8 cellular contexts compared by ENCODE assay signal in the genomic region with DNA sequence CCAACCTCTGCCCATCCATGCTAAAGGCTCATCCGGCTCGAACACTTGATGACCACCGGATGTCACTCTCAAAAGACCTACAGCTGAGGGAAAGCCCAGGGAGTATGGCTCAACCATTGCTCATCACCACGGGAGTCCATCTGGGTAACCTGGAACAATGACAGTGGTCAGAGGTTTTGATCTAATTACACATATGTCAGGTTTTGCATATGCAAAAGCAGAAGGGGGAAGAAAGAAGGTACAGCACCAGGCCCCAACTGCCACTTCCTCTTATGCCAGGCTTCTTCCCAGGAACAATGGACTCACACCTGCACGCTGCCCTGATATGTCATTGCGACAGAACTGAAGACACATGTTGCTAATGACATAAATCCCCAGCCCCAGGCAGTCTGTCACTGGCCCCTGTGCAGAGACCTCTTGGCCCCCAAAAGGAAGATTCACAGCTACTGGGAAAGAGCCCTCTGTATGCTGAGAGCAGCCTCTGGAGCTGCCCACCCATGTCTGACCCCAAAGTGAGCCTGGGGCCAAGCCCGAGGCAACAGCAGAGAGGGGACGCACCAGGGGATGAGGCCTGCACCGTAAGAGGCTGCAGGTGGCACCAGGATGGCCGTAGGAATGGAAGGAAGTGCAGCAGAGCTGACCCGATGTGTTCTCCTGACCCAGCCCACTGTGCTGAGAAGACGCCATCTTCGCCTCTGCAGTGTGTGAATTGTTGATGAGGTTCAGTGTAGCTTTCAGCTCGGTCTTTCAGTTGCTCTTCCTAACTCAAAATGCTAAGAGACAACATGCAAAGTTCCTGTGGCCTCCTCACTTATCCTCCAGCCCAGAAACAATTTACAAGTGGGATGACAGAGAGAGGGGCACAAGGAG. TPM values are rescaled to one million over a fixed set of nuclear protein-coding genes. Genes with fewer than 3 reads are reported as not detected.
DNase-seq lines count a peak whose midpoint lies in the region; ATAC-seq and TF ChIP-seq lines count a peak whose summit lies in the region.

No MANE protein-coding gene starts in this region.

- H3K27ac Mint-ChIP-seq in activated CD8-positive, alpha-beta T cell treated with anti-CD3 and anti-CD28 coated beads for 36 hours = peak overlapping the region; percentile 16
- no peak overlapping the region for H3K27ac Mint-ChIP-seq in activated CD8-positive, alpha-beta T cell treated with anti-CD3 and anti-CD28 coated beads, Interleukin-2, amount 10 ng/mL, durations not matched to agents 7 days and 5 days
- peak overlapping the region; percentile 38 for H3K27ac Mint-ChIP-seq in activated naive CD8-positive, alpha-beta T cell treated with anti-CD3 and anti-CD28 coated beads for 36 hours

- peak; percentile 22 for DNase-seq in activated CD8-positive, alpha-beta T cell treated with anti-CD3 and anti-CD28 coated beads for 36 hours
- no peak for DNase-seq in activated CD8-positive, alpha-beta T cell treated with anti-CD3 and anti-CD28 coated beads, Interleukin-2, amount 10 ng/mL, durations not matched to agents 7 days and 5 days
- peak; percentile 68 for DNase-seq in HS-5 (ENCODE audit: low read depth)
- no peak for DNase-seq in activated naive CD8-positive, alpha-beta T cell treated with anti-CD3 and anti-CD28 coated beads for 36 hours
- DNase-seq in skeletal muscle cell (ENCODE audit: low read depth) = peak; percentile 7
- no peak for DNase-seq in activated CD8-positive, alpha-beta memory T cell treated with anti-CD3 and anti-CD28 coated beads for 24 hours
- DNase-seq in NCI-H2029 treated with DMSO at 0.1 percent for 48 hours (lab: John Stamatoyannopoulos, UW) = no peak

- peaks cover 4% of the 10 kb centered on the region for H3K9me3 Mint-ChIP-seq in activated CD8-positive, alpha-beta T cell treated with anti-CD3 and anti-CD28 coated beads for 36 hours
- peaks cover 4% of the 10 kb centered on the region for H3K9me3 Mint-ChIP-seq in activated CD8-positive, alpha-beta T cell treated with anti-CD3 and anti-CD28 coated beads, Interleukin-2, amount 10 ng/mL, durations not matched to agents 7 days and 5 days (ENCODE audit: insufficient read depth)
- peaks cover 6% of the 10 kb centered on the region for H3K9me3 Mint-ChIP-seq in activated naive CD8-positive, alpha-beta T cell treated with anti-CD3 and anti-CD28 coated beads for 36 hours

- ATAC-seq in activated CD8-positive, alpha-beta T cell treated with anti-CD3 and anti-CD28 coated beads for 36 hours = no peak
- ATAC-seq in activated CD8-positive, alpha-beta T cell treated with anti-CD3 and anti-CD28 coated beads, Interleukin-2, amount 10 ng/mL, durations not matched to agents 7 days and 5 days = no peak
- no peak for ATAC-seq in GM21381 (IDR thresholded peaks at IDR 0.05; ENCODE audit: unreplicated experiment)

- TF ChIP-seq CTCF in activated CD8-positive, alpha-beta T cell treated with anti-CD3 and anti-CD28 coated beads for 36 hours (IDR thresholded peaks at IDR 0.05) = no peak

- H3K4me1 Mint-ChIP-seq in activated CD8-positive, alpha-beta T cell treated with anti-CD3 and anti-CD28 coated beads for 36 hours (ENCODE audit: low read depth) = peaks cover 57% of the 10 kb centered on the region
- H3K4me1 Mint-ChIP-seq in activated CD8-positive, alpha-beta T cell treated with anti-CD3 and anti-CD28 coated beads, Interleukin-2, amount 10 ng/mL, durations not matched to agents 7 days and 5 days (ENCODE audit: low read depth) = peaks cover 48% of the 10 kb centered on the region
- peaks cover 52% of the 10 kb centered on the region for H3K4me1 Mint-ChIP-seq in activated naive CD8-positive, alpha-beta T cell treated with anti-CD3 and anti-CD28 coated beads for 36 hours

- H3K36me3 Mint-ChIP-seq in activated CD8-positive, alpha-beta T cell treated with anti-CD3 and anti-CD28 coated beads for 36 hours (ENCODE audit: low read depth) = peaks cover 18% of the 10 kb centered on the region
- H3K36me3 Mint-ChIP-seq in activated CD8-positive, alpha-beta T cell treated with anti-CD3 and anti-CD28 coated beads, Interleukin-2, amount 10 ng/mL, durations not matched to agents 7 days and 5 days (ENCODE audit: low read depth) = peaks cover 24% of the 10 kb centered on the region
- peaks cover 13% of the 10 kb centered on the region for H3K36me3 Mint-ChIP-seq in activated naive CD8-positive, alpha-beta T cell treated with anti-CD3 and anti-CD28 coated beads for 36 hours

- POLR2A ChIA-PET in activated CD8-positive, alpha-beta T cell treated with anti-CD3 and anti-CD28 coated beads for 36 hours (lab: Charles Lee) = no interaction called here
- POLR2A ChIA-PET in activated CD8-positive, alpha-beta T cell treated with anti-CD3 and anti-CD28 coated beads, Interleukin-2, amount 10 ng/mL, durations not matched to agents 7 days and 5 days (lab: Charles Lee) = no interaction called here

- intact Hi-C loops in activated CD8-positive, alpha-beta T cell treated with anti-CD3 and anti-CD28 coated beads for 36 hours (cut with micrococcal nuclease) = no loop called here

- H3K4me3 ChIP-seq in skeletal muscle cell (ENCODE audit: low read depth, low read length) = no peak overlapping the region

- no peaks in the 10 kb centered on the region for H3K27me3 Mint-ChIP-seq in activated CD8-positive, alpha-beta T cell treated with anti-CD3 and anti-CD28 coated beads for 36 hours
- H3K27me3 Mint-ChIP-seq in activated CD8-positive, alpha-beta T cell treated with anti-CD3 and anti-CD28 coated beads, Interleukin-2, amount 10 ng/mL, durations not matched to agents 7 days and 5 days (ENCODE audit: low read depth) = no peaks in the 10 kb centered on the region
- no peaks in the 10 kb centered on the region for H3K27me3 Mint-ChIP-seq in activated naive CD8-positive, alpha-beta T cell treated with anti-CD3 and anti-CD28 coated beads for 36 hours

- CTCF ChIA-PET in activated CD8-positive, alpha-beta T cell treated with anti-CD3 and anti-CD28 coated beads for 36 hours (lab: Charles Lee) = no interaction called here
- CTCF ChIA-PET in activated CD8-positive, alpha-beta T cell treated with anti-CD3 and anti-CD28 coated beads, Interleukin-2, amount 10 ng/mL, durations not matched to agents 7 days and 5 days (lab: Charles Lee) = interaction anchor here (1.4 kb wide), 1 partner anchor 63 kb away, joined by 3 read pairs; no protein-coding TSS in a partner anchor

- no peak overlapping the region for H3K4me3 Mint-ChIP-seq in activated CD8-positive, alpha-beta T cell treated with anti-CD3 and anti-CD28 coated beads for 36 hours
- H3K4me3 Mint-ChIP-seq in activated CD8-positive, alpha-beta T cell treated with anti-CD3 and anti-CD28 coated beads, Interleukin-2, amount 10 ng/mL, durations not matched to agents 7 days and 5 days = no peak overlapping the region
- H3K4me3 Mint-ChIP-seq in activated naive CD8-positive, alpha-beta T cell treated with anti-CD3 and anti-CD28 coated beads for 36 hours = no peak overlapping the region

RNA-seq across cellular contexts. Expression of gene EPS15L1, which starts 26.3 kb away (rescaled TPM):
- total RNA-seq in activated CD8-positive, alpha-beta T cell treated with anti-CD3 and anti-CD28 coated beads for 36 hours = 10 to 100 TPM; 27.4 to 28.3 TPM
- total RNA-seq in activated CD8-positive, alpha-beta T cell treated with anti-CD3 and anti-CD28 coated beads, Interleukin-2, amount 10 ng/mL, durations not matched to agents 7 days and 5 days = 10 to 100 TPM; 34.1 to 35.5 TPM
- total RNA-seq in activated naive CD8-positive, alpha-beta T cell treated with anti-CD3 and anti-CD28 coated beads for 36 hours = 10 to 100 TPM; 25.1 to 25.8 TPM

RNA-seq across cellular contexts. Expression of gene CALR3, which starts 50.5 kb away (rescaled TPM):
- not detected for total RNA-seq in activated CD8-positive, alpha-beta T cell treated with anti-CD3 and anti-CD28 coated beads for 36 hours
- not detected for total RNA-seq in activated CD8-positive, alpha-beta T cell treated with anti-CD3 and anti-CD28 coated beads, Interleukin-2, amount 10 ng/mL, durations not matched to agents 7 days and 5 days
- under 1 TPM in 1 of 2 experiments, not detected in 1; 0.16 TPM for total RNA-seq in activated naive CD8-positive, alpha-beta T cell treated with anti-CD3 and anti-CD28 coated beads for 36 hours

RNA-seq across cellular contexts. Expression of gene C19orf44, which starts 50.7 kb away (rescaled TPM):
- 1 to 10 TPM; 1.9 to 2.3 TPM for total RNA-seq in activated CD8-positive, alpha-beta T cell treated with anti-CD3 and anti-CD28 coated beads for 36 hours
- total RNA-seq in activated CD8-positive, alpha-beta T cell treated with anti-CD3 and anti-CD28 coated beads, Interleukin-2, amount 10 ng/mL, durations not matched to agents 7 days and 5 days = 1 to 10 TPM; 3.0 to 3.1 TPM
- 1 to 10 TPM; 2.7 to 3.0 TPM for total RNA-seq in activated naive CD8-positive, alpha-beta T cell treated with anti-CD3 and anti-CD28 coated beads for 36 hours

Comparison
In these comparisons a context has a peak if more than half of its experiments do, and no peak if none do; other contexts are left out.
1. DNase-seq: peak in activated CD8-positive, alpha-beta T cell treated with anti-CD3 and anti-CD28 coated beads for 36 hours (single experiment), HS-5 (single experiment) and skeletal muscle cell (single experiment); none in activated CD8-positive, alpha-beta T cell treated with anti-CD3 and anti-CD28 coated beads, Interleukin-2, amount 10 ng/mL, durations not matched to agents 7 days and 5 days (single experiment), activated naive CD8-positive, alpha-beta T cell treated with anti-CD3 and anti-CD28 coated beads for 36 hours (single experiment), activated CD8-positive, alpha-beta memory T cell treated with anti-CD3 and anti-CD28 coated beads for 24 hours (single experiment) and NCI-H2029 treated with DMSO at 0.1 percent for 48 hours (single experiment).